ENCODE assay signal across 15 cellular contexts in genomic region chr3:37731895-37732294, GRCh38.
DNase-seq lines count a peak whose midpoint lies in the region; ATAC-seq and TF ChIP-seq lines count a peak whose summit lies in the region.
"Had no signal": no experiment of that assay in that cellular context is flagged by ENCODE, and none has a peak within 500 bp of the region (broad histone marks: within the 10 kb centered on the region; RNA-seq: fewer than 3 reads in every experiment).

No MANE protein-coding gene starts in this region.

- H2AFZ ChIP-seq in OCI-LY7 (ENCODE audit: low read length), result no peak overlapping the region

- intact Hi-C loops in upper lobe of right lung (cut with DNase I) (no loop called here), OCI-LY7 (cut with micrococcal nuclease; ENCODE audit: unreplicated experiment) (no loop called here)

- H3K9me3 ChIP-seq in upper lobe of right lung (no peaks in the 10 kb centered on the region), OCI-LY7 (ENCODE audit: low read length) (no peaks in the 10 kb centered on the region)

- CTCF ChIA-PET in OCI-LY7 (lab: Charles Lee; ENCODE audit: unreplicated experiment), result no interaction called here

- H3K36me3 ChIP-seq in upper lobe of right lung, result no peaks in the 10 kb centered on the region
- no peaks in the 10 kb centered on the region for H3K36me3 ChIP-seq in OCI-LY7 (ENCODE audit: insufficient read depth, low read length)

- H3K79me2 ChIP-seq in OCI-LY7 (ENCODE audit: insufficient read depth, low read depth, low read length), result no peaks in the 10 kb centered on the region

- no peak overlapping the region for H3K4me2 ChIP-seq in OCI-LY7 (ENCODE audit: low read length)

- ATAC-seq in upper lobe of right lung, result peak; percentile 88
- ATAC-seq in GM18873 (IDR thresholded peaks at IDR 0.05; ENCODE audit: low FRiP score, unreplicated experiment), result no peak
- ATAC-seq in HG03175 (IDR thresholded peaks at IDR 0.05; ENCODE audit: unreplicated experiment), result no peak
- ATAC-seq: HCT116 had no signal

- DNase-seq in DMS79 treated with DMSO at 0.1 percent for 48 hours (lab: John Stamatoyannopoulos, UW) (peak; percentile 72), NCI-H2029 (lab: John Stamatoyannopoulos, UW) (peak; percentile 43), islet precursor cell (peak; percentile 37), upper lobe of right lung (no peak), OCI-LY7 (ENCODE audit: low spot score) (no peak)
- DNase-seq: C1 segment of cervical spinal cord; Calu3; CD4-positive, alpha-beta T cell; DMS 273 treated with DMSO at 0.1 percent for 48 hours; EL; GDM1 had no signal

- no TSS peak for BruUV-seq in OCI-LY7 (replicated peaks; lab: Mats Ljungman, UMichigan)

- H3K27me3 ChIP-seq in upper lobe of right lung, result no peaks in the 10 kb centered on the region

- H3K4me3 ChIP-seq in upper lobe of right lung (no peak overlapping the region), OCI-LY7 (ENCODE audit: low read depth, low read length, poor library complexity, severe bottlenecking) (no peak overlapping the region)

- no peaks in the 10 kb centered on the region for H4K20me1 ChIP-seq in OCI-LY7 (ENCODE audit: insufficient read depth, low read length)

- no peaks in the 10 kb centered on the region for H3K9me2 ChIP-seq in OCI-LY7 (ENCODE audit: insufficient read depth, low read length)

- POLR2A ChIA-PET in OCI-LY7 (lab: Charles Lee), result interaction anchor here (1.1 kb wide), 1 partner anchor 22 kb away, joined by 3 read pairs; no protein-coding TSS in a partner anchor

- H3K4me1 ChIP-seq in upper lobe of right lung (peaks cover 11% of the 10 kb centered on the region), OCI-LY7 (ENCODE audit: insufficient read depth, low read length, poor library complexity, severe bottlenecking) (peaks cover 10% of the 10 kb centered on the region)

- no peak overlapping the region for H3K27ac ChIP-seq in upper lobe of right lung
- H3K27ac ChIP-seq in OCI-LY7 (ENCODE audit: low read depth, low read length, poor library complexity, severe bottlenecking), result no peak overlapping the region
- H3K27ac ChIP-seq: HL-60 had no signal

- TF ChIP-seq CTCF in upper lobe of right lung (IDR thresholded peaks at IDR 0.05) (no peak), OCI-LY7 (conservative IDR thresholded peaks at IDR 0.05; ENCODE audit: low read length) (no peak)

Comparison
In these comparisons a context has a peak if more than half of its experiments do, and no peak if none do; other contexts are left out.
1. DNase-seq: peak in DMS79 treated with DMSO at 0.1 percent for 48 hours (single experiment), NCI-H2029 (single experiment) and islet precursor cell (single experiment); none in upper lobe of right lung (single experiment) and OCI-LY7 (single experiment).